In genomic region chr15:70257573-70258220, GRCh38 we compare ENCODE assay signal across 1 cellular context.
TF ChIP-seq lines count a peak whose summit lies in the region.

No MANE protein-coding gene starts in this region.

TF ChIP-seq in SK-N-SH treated with all-trans-retinoic acid at 6 μM for 48 hours, 23 proteins besides CTCF, POLR2A, EP300 and RAD21:
- TF ChIP-seq CREB5 (CRISPR knock-in tag; IDR thresholded peaks at IDR 0.05; ENCODE audit: low read depth) (no peak), GLIS3 (CRISPR knock-in tag; IDR thresholded peaks at IDR 0.05) (no peak)
